In the genomic region with DNA sequence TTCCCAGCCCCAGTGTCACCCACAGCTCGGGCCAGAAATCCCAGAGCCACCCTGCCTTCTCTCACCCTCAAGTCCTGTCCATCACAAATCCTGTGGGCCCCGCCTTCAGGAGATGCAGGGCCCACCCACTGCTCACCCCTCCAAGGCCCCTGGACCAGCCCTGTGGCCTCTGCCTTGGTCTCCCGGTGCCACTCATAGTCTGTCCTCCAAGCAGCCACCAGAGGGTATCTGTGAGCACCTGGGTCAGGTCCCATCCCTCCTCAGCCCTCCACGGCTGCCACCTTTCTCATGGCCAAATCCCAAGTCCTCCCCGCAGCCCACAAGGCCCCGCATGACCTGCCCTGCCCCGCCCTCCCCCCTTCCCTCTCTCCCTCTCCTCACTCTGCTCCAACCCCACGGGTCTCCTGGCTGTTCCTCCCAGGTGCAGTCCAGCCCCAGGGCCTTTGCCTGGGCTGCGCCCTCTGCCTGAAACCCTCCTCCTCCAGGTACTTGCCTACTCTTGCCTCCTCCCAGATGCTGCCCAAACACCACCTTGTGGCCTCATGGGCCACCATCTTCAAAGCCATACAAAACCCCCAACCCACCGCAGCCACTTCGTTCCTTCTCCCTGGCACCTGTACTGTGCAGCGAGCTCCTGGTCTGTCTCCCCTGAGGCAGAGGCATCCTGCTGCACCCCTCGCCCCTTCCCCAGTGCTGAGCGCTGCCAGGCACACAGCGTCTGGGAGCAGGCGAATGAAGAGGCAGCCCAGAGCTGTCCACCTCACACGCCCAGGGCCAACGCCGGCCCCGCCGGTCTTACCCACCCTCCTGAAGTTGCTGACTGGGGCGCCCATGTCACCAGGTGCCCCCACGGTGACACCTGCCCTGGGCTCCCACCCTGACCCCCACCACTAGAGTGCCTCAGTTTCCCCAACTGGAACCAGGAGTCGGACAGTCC, we compare ENCODE assay signal across 8 cellular contexts. TPM values are rescaled to one million over a fixed set of nuclear protein-coding genes. Genes with fewer than 3 reads are reported as not detected.
A peak's percentile ranks its signal among the peaks of the same experiment; 100 is the strongest.
DNase-seq lines count a peak whose midpoint lies in the region; ATAC-seq, FAIRE-seq and TF ChIP-seq lines count a peak whose summit lies in the region.

No MANE protein-coding gene starts in this region.

- H3K36me3 ChIP-seq in WERI-Rb-1 (peaks cover 91% of the 10 kb centered on the region), gastroesophageal sphincter (peaks cover 0 to 95% of the 10 kb centered on the region in 2 donors), tibial nerve (peaks cover 0 to 98% (median 7%) of the 10 kb centered on the region in 3 donors)

- no peak overlapping the region for H3K4me3 ChIP-seq in WERI-Rb-1 (ENCODE audit: low read depth, low read length)
- H3K4me3 ChIP-seq in gastroesophageal sphincter = no peak overlapping the region
- no peak overlapping the region for H3K4me3 ChIP-seq in tibial nerve

- H3K36me3 Mint-ChIP-seq in CD14-positive monocyte = peaks cover 34 to 81% of the 10 kb centered on the region in 2 donors

- H3K4me1 ChIP-seq in gastroesophageal sphincter (peaks cover 0 to 9% (median 0%) of the 10 kb centered on the region in 3 donors), tibial nerve (no peaks in the 10 kb centered on the region)

- peak; percentile 17 for TF ChIP-seq CTCF in CD14-positive monocyte (IDR thresholded peaks at IDR 0.05)
- TF ChIP-seq CTCF in WERI-Rb-1 (IDR thresholded peaks at IDR 0.05; ENCODE audit: low read depth, low read length) = peak; percentile 79
- peak in 3 of 4 experiments; percentile 22 to 39 (median 36) for TF ChIP-seq CTCF in gastroesophageal sphincter (IDR thresholded peaks at IDR 0.05)
- TF ChIP-seq CTCF in tibial nerve (IDR thresholded peaks at IDR 0.05) = peak in 2 of 5 experiments; percentile 8 to 19

- H3K4me3 Mint-ChIP-seq in CD14-positive monocyte = no peak overlapping the region

- no peak for TF ChIP-seq EP300 in gastroesophageal sphincter (IDR thresholded peaks at IDR 0.05)
- no peak for TF ChIP-seq EP300 in tibial nerve (IDR thresholded peaks at IDR 0.05)

- FAIRE-seq in H54 (lab: Jason Lieb, UNC) = no peak

- H3K9me3 ChIP-seq in WERI-Rb-1 (ENCODE audit: severe bottlenecking) = no peaks in the 10 kb centered on the region
- no peaks in the 10 kb centered on the region for H3K9me3 ChIP-seq in gastroesophageal sphincter
- H3K9me3 ChIP-seq in tibial nerve = no peaks in the 10 kb centered on the region

- TF ChIP-seq POLR2A in H54 (IDR thresholded peaks at IDR 0.05; ENCODE audit: low read depth, low read length) (no peak), gastroesophageal sphincter (IDR thresholded peaks at IDR 0.05) (no peak), tibial nerve (IDR thresholded peaks at IDR 0.05) (no peak)

- WGBS in gastroesophageal sphincter (ENCODE audit: low coverage in 1 of 2), 2 donors = 42 to 76% methylated on average over 4 of the region's 24 CpGs
- WGBS in tibial nerve, 2 donors = 76 to 81% methylated on average over 16 to 23 of the region's 24 CpGs

- H3K27ac Mint-ChIP-seq in CD14-positive monocyte = peak overlapping the region in 4 of 7 donors; percentile 11 to 57 (median 32)

- H3K27ac ChIP-seq in WERI-Rb-1 (no peak overlapping the region), gastroesophageal sphincter (no peak overlapping the region), tibial nerve (no peak overlapping the region)

- intact Hi-C loops in CD14-positive monocyte (cut with micrococcal nuclease) = no loop called here

- H3K4me1 Mint-ChIP-seq in CD14-positive monocyte = peaks cover 2% of the 10 kb centered on the region

- no peak for DNase-seq in CD14-positive monocyte (ENCODE audit: low spot score)
- DNase-seq in H54 (ENCODE audit: insufficient read length, low spot score) = peak; percentile 61
- peak; percentile 71 for DNase-seq in WERI-Rb-1
- DNase-seq in stimulated activated CD4-positive, alpha-beta T cell treated with anti-CD3 and anti-CD28 coated beads, Interleukin-4, amount 100 ng/mL, for 24 hours = peak; percentile 30
- no peak for DNase-seq in tibial nerve (ENCODE audit: low spot score in 2 of 2)
- no peak for DNase-seq in middle frontal gyrus (ENCODE audit: extremely low spot score, low spot score)
- no peak for DNase-seq in epidermal melanocyte (ENCODE audit: insufficient read length, low spot score)

- no peak for ATAC-seq in gastroesophageal sphincter

- H3K9me3 Mint-ChIP-seq in CD14-positive monocyte = peaks cover 0 to 3% (median 0%) of the 10 kb centered on the region in 7 donors

- H3K27me3 ChIP-seq in WERI-Rb-1 (ENCODE audit: insufficient read depth, low read depth, severe bottlenecking) (no peaks in the 10 kb centered on the region), gastroesophageal sphincter (no peaks in the 10 kb centered on the region), tibial nerve (no peaks in the 10 kb centered on the region)

- peaks cover 0 to 4% (median 0%) of the 10 kb centered on the region in 3 donors for H3K27me3 Mint-ChIP-seq in CD14-positive monocyte (ENCODE audit: low read depth in 3 of 3)

RNA-seq across cellular contexts. Expression of a gene that starts 13.2 kb away (rescaled TPM):
- polyA plus RNA-seq in CD14-positive monocyte = 100 to 1,000 TPM; 659 to 731 TPM
- total RNA-seq in gastroesophageal sphincter (100 to 1,000 TPM in 1 of 4 donors, 10 to 100 TPM in 3; 78.2 to 102 (median 92.4) TPM), tibial nerve (10 to 100 TPM; 58.8 to 95.7 (median 66.0) TPM)

RNA-seq across cellular contexts. Expression of a gene that starts 25.8 kb away (rescaled TPM):
- polyA plus RNA-seq in CD14-positive monocyte = 1 to 10 TPM; 2.6 to 4.9 TPM
- total RNA-seq in gastroesophageal sphincter = 100 to 1,000 TPM in 1 of 4 donors, 10 to 100 TPM in 3; 80.3 to 159 (median 95.7) TPM
- 100 to 1,000 TPM in 1 of 4 donors, 10 to 100 TPM in 3; 62.9 to 144 (median 91.4) TPM for total RNA-seq in tibial nerve

RNA-seq across cellular contexts. Expression of a gene that starts 34.0 kb away (rescaled TPM):
- polyA plus RNA-seq in CD14-positive monocyte = 1 to 10 TPM; 2.4 to 3.3 TPM
- 10 to 100 TPM; 21.2 to 62.0 (median 39.6) TPM for total RNA-seq in gastroesophageal sphincter
- total RNA-seq in tibial nerve = 100 to 1,000 TPM in 1 of 4 donors, 10 to 100 TPM in 3; 23.4 to 299 (median 37.3) TPM

RNA-seq across cellular contexts. Expression of a gene that starts 50.3 kb away (rescaled TPM):
- polyA plus RNA-seq in CD14-positive monocyte = under 1 TPM; 0.08 to 0.10 TPM
- total RNA-seq in gastroesophageal sphincter = 10 to 100 TPM; 18.8 to 47.8 (median 28.7) TPM
- total RNA-seq in tibial nerve = 10 to 100 TPM; 19.4 to 32.7 (median 27.4) TPM

Comparison
In these comparisons a context has a peak if more than half of its experiments do, and no peak if none do; other contexts are left out.
1. DNase-seq: peak in H54 (single experiment), WERI-Rb-1 (single experiment) and stimulated activated CD4-positive, alpha-beta T cell treated with anti-CD3 and anti-CD28 coated beads, Interleukin-4, amount 100 ng/mL, for 24 hours (single experiment); none in CD14-positive monocyte (single experiment), tibial nerve (0 of 2), middle frontal gyrus (single experiment) and epidermal melanocyte (single experiment).